Comparison of ENCODE assay signal across 16 cellular contexts in genomic region chr7:27635728-27636127, GRCh38. TPM values are rescaled to one million over a fixed set of nuclear protein-coding genes. Genes with fewer than 3 reads are reported as not detected.
A peak's percentile ranks its signal among the peaks of the same experiment; 100 is the strongest.
DNase-seq lines count a peak whose midpoint lies in the region; ATAC-seq and TF ChIP-seq lines count a peak whose summit lies in the region.
"Had no signal": no experiment of that assay in that cellular context is flagged by ENCODE, and none has a peak within 500 bp of the region (broad histone marks: within the 10 kb centered on the region; RNA-seq: fewer than 3 reads in every experiment).

No MANE protein-coding gene starts in this region.

- no peak for TF ChIP-seq CTCF in neural progenitor cell (IDR thresholded peaks at IDR 0.05)

- H3F3A ChIP-seq in neural progenitor cell (ENCODE audit: low read depth): peaks cover 46% of the 10 kb centered on the region

- H3K4me3 ChIP-seq in neural progenitor cell: peak overlapping the region; percentile 3
- H3K4me3 ChIP-seq: A549 had no signal

- H3K4me3 Mint-ChIP-seq in activated CD8-positive, alpha-beta memory T cell treated with anti-CD3 and anti-CD28 coated beads, Interleukin-2, amount 10 ng/mL, durations not matched to agents 7 days and 5 days: no peak overlapping the region
- no peak overlapping the region for H3K4me3 Mint-ChIP-seq in neural progenitor cell
- H3K4me3 Mint-ChIP-seq: CD4-positive, alpha-beta memory T cell; H9 had no signal

- H3K4me1 ChIP-seq in neural progenitor cell: peaks cover 67% of the 10 kb centered on the region

- no peaks in the 10 kb centered on the region for H3K27me3 Mint-ChIP-seq in activated CD8-positive, alpha-beta memory T cell treated with anti-CD3 and anti-CD28 coated beads, Interleukin-2, amount 10 ng/mL, durations not matched to agents 7 days and 5 days
- no peaks in the 10 kb centered on the region for H3K27me3 Mint-ChIP-seq in neural progenitor cell (ENCODE audit: insufficient read depth, low read depth)
- H3K27me3 Mint-ChIP-seq: CD4-positive, alpha-beta memory T cell had no signal

- no peaks in the 10 kb centered on the region for H3K9me3 ChIP-seq in neural progenitor cell (ENCODE audit: low read depth)
- H3K9me3 ChIP-seq: A549 had no signal

- H3K36me3 ChIP-seq in neural progenitor cell: peaks cover 3% of the 10 kb centered on the region

- peaks cover 62% of the 10 kb centered on the region for H3K79me2 ChIP-seq in neural progenitor cell (ENCODE audit: low read depth)

- H3K27ac Mint-ChIP-seq in activated CD8-positive, alpha-beta memory T cell treated with anti-CD3 and anti-CD28 coated beads, Interleukin-2, amount 10 ng/mL, durations not matched to agents 7 days and 5 days: peak overlapping the region; percentile 53
- H3K27ac Mint-ChIP-seq in neural progenitor cell: no peak overlapping the region

- H2AFZ ChIP-seq in neural progenitor cell (replicated peaks): no peak overlapping the region

- H4K20me1 ChIP-seq in neural progenitor cell (ENCODE audit: low read depth): peaks cover 10% of the 10 kb centered on the region

- no peaks in the 10 kb centered on the region for H3K9me3 Mint-ChIP-seq in activated CD8-positive, alpha-beta memory T cell treated with anti-CD3 and anti-CD28 coated beads, Interleukin-2, amount 10 ng/mL, durations not matched to agents 7 days and 5 days (ENCODE audit: low read depth)
- H3K9me3 Mint-ChIP-seq in neural progenitor cell: no peaks in the 10 kb centered on the region

- no peak overlapping the region for H3K9ac ChIP-seq in neural progenitor cell

- CTCF ChIA-PET in activated CD8-positive, alpha-beta memory T cell treated with anti-CD3 and anti-CD28 coated beads, Interleukin-2, amount 10 ng/mL, durations not matched to agents 7 days and 5 days (lab: Charles Lee): no interaction called here

- peaks cover 24% of the 10 kb centered on the region for H3K4me1 Mint-ChIP-seq in activated CD8-positive, alpha-beta memory T cell treated with anti-CD3 and anti-CD28 coated beads, Interleukin-2, amount 10 ng/mL, durations not matched to agents 7 days and 5 days
- peaks cover 5% of the 10 kb centered on the region for H3K4me1 Mint-ChIP-seq in neural progenitor cell

- H3K27me3 ChIP-seq in neural progenitor cell: no peaks in the 10 kb centered on the region

- H3K27ac ChIP-seq in neural progenitor cell: peak overlapping the region; percentile 80
- H3K27ac ChIP-seq: 22Rv1, C4-2B had no signal

- ATAC-seq in activated CD8-positive, alpha-beta memory T cell treated with anti-CD3 and anti-CD28 coated beads, Interleukin-2, amount 10 ng/mL, durations not matched to agents 7 days and 5 days: peak; percentile 49
- ATAC-seq: A549 had no signal

- peak overlapping the region; percentile 69 for H3K4me2 ChIP-seq in neural progenitor cell
- H3K4me2 ChIP-seq: A549 had no signal

- peaks cover 17% of the 10 kb centered on the region for H3K36me3 Mint-ChIP-seq in activated CD8-positive, alpha-beta memory T cell treated with anti-CD3 and anti-CD28 coated beads, Interleukin-2, amount 10 ng/mL, durations not matched to agents 7 days and 5 days
- peaks cover 18% of the 10 kb centered on the region for H3K36me3 Mint-ChIP-seq in neural progenitor cell

- peak; percentile 51 for DNase-seq in DMS79 treated with DMSO at 0.1 percent for 48 hours (lab: John Stamatoyannopoulos, UW)
- no peak for DNase-seq in DMS79 (lab: John Stamatoyannopoulos, UW)
- DNase-seq in activated CD8-positive, alpha-beta memory T cell treated with anti-CD3 and anti-CD28 coated beads, Interleukin-2, amount 10 ng/mL, durations not matched to agents 7 days and 5 days: peak; percentile 43
- DNase-seq in activated CD8-positive, alpha-beta memory T cell treated with anti-CD3 and anti-CD28 coated beads, Interleukin-2, amount 50 U/mL, for 4 hours: no peak
- DNase-seq in neural progenitor cell (ENCODE audit: low spot score): no peak
- no peak for DNase-seq in NCI-H2081 treated with DMSO at 0.1 percent for 48 hours (lab: John Stamatoyannopoulos, UW)
- DNase-seq in SIG-M5 treated with dmso at 0.1 percent for 504 hours (lab: John Stamatoyannopoulos, UW; ENCODE audit: unreplicated experiment): no peak
- DNase-seq: AML-193; CD4-positive, alpha-beta memory T cell; DMS153; DND-41; EL; H9 had no signal

RNA-seq across cellular contexts. Expression of gene HIBADH, which starts 27.0 kb away (rescaled TPM):
- total RNA-seq in activated CD8-positive, alpha-beta memory T cell treated with anti-CD3 and anti-CD28 coated beads, Interleukin-2, amount 10 ng/mL, durations not matched to agents 7 days and 5 days: 10 to 100 TPM; 13.1 to 15.8 TPM
- total RNA-seq in neural progenitor cell (ENCODE audit: low replicate concordance): 70.6 and 88.6 TPM in 2 replicates

Comparison
In these comparisons a context has a peak if more than half of its experiments do, and no peak if none do; other contexts are left out.
1. DNase-seq: peak in DMS79 treated with DMSO at 0.1 percent for 48 hours (single experiment) and activated CD8-positive, alpha-beta memory T cell treated with anti-CD3 and anti-CD28 coated beads, Interleukin-2, amount 10 ng/mL, durations not matched to agents 7 days and 5 days (single experiment); none in DMS79 (single experiment), activated CD8-positive, alpha-beta memory T cell treated with anti-CD3 and anti-CD28 coated beads, Interleukin-2, amount 50 U/mL, for 4 hours (single experiment), neural progenitor cell (single experiment), NCI-H2081 treated with DMSO at 0.1 percent for 48 hours (single experiment) and SIG-M5 treated with dmso at 0.1 percent for 504 hours (single experiment).